21 cellular contexts compared by ENCODE assay signal in the genomic region with DNA sequence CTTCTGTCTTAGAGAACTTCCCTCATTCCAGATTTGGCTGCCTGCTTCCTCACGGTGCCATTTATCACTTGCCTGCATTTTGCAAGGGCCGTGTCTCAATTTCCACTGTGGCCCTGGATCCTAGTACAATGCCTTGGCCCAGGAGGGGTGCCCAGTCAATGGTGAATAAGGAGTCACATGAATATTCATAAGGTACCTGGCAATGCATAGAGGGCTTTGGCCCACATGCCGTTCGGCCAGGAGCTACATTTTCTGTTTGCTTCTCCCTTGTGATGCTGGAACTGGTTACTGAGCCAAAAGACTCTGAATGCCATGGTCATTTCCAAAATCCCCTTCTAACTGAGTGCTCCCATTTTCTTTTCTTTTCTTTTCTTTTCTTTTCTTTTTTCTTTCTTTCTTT. TPM values are rescaled to one million over a fixed set of nuclear protein-coding genes. Genes with fewer than 3 reads are reported as not detected.
"Had no signal": no experiment of that assay in that cellular context is flagged by ENCODE, and none has a peak within 500 bp of the region (broad histone marks: within the 10 kb centered on the region; RNA-seq: fewer than 3 reads in every experiment).

No MANE protein-coding gene starts in this region.

- H3K27ac ChIP-seq: coronary artery, esophagus squamous epithelium, left ventricle myocardium inferior, SK-N-MC, tibial nerve, vagina had no signal

- H3K27me3 ChIP-seq: esophagus squamous epithelium, tibial nerve, vagina had no signal

- DNase-seq: activated CD4-positive, alpha-beta T cell treated with anti-CD3 and anti-CD28 coated beads for 1 hour; activated CD4-positive, alpha-beta T cell treated with anti-CD3 and anti-CD28 coated beads, Interleukin-2, amount 50 U/mL, for 48 hours; activated CD8-positive, alpha-beta memory T cell treated with anti-CD3 and anti-CD28 coated beads, Interleukin-2, amount 10 ng/mL, durations not matched to agents 7 days and 5 days; activated naive CD4-positive, alpha-beta T cell treated with anti-CD3 and anti-CD28 coated beads, Interleukin-2, amount 10 ng/mL, durations not matched to agents 7 days and 5 days; activated T-cell treated with anti-CD3 and anti-CD28 coated beads, Interleukin-2, amount 50 U/mL, for 24 hours; effector CD4-positive, alpha-beta T cell; esophagus squamous epithelium; glutamatergic neuron; left ventricle myocardium inferior; mesenchymal stem cell; stimulated activated CD4-positive, alpha-beta T cell treated with anti-CD3 and anti-CD28 coated beads, Interleukin-2, amount 100 ng/mL, for 24 hours; T1000 had no signal

- ATAC-seq: activated CD8-positive, alpha-beta memory T cell treated with anti-CD3 and anti-CD28 coated beads, Interleukin-2, amount 10 ng/mL, durations not matched to agents 7 days and 5 days had no signal

- H3K4me1 ChIP-seq: vagina had no signal

- H3K36me3 Mint-ChIP-seq: activated CD8-positive, alpha-beta memory T cell treated with anti-CD3 and anti-CD28 coated beads, Interleukin-2, amount 10 ng/mL, durations not matched to agents 7 days and 5 days; activated naive CD4-positive, alpha-beta T cell treated with anti-CD3 and anti-CD28 coated beads, Interleukin-2, amount 10 ng/mL, durations not matched to agents 7 days and 5 days had no signal

- H3K4me3 Mint-ChIP-seq: activated CD8-positive, alpha-beta memory T cell treated with anti-CD3 and anti-CD28 coated beads, Interleukin-2, amount 10 ng/mL, durations not matched to agents 7 days and 5 days; activated naive CD4-positive, alpha-beta T cell treated with anti-CD3 and anti-CD28 coated beads, Interleukin-2, amount 10 ng/mL, durations not matched to agents 7 days and 5 days; activated T-cell treated with anti-CD3 and anti-CD28 coated beads, Interleukin-2, amount 50 U/mL, for 24 hours had no signal

- H3K9me3 Mint-ChIP-seq: activated naive CD4-positive, alpha-beta T cell treated with anti-CD3 and anti-CD28 coated beads, Interleukin-2, amount 10 ng/mL, durations not matched to agents 7 days and 5 days; activated T-cell treated with anti-CD3 and anti-CD28 coated beads, Interleukin-2, amount 50 U/mL, for 24 hours had no signal

- H3K9me3 ChIP-seq: esophagus squamous epithelium, tibial nerve, vagina had no signal

- H3K36me3 ChIP-seq: esophagus squamous epithelium, left ventricle myocardium inferior, tibial nerve, vagina had no signal

- H3K27ac Mint-ChIP-seq: activated CD8-positive, alpha-beta memory T cell treated with anti-CD3 and anti-CD28 coated beads, Interleukin-2, amount 10 ng/mL, durations not matched to agents 7 days and 5 days; activated naive CD4-positive, alpha-beta T cell treated with anti-CD3 and anti-CD28 coated beads, Interleukin-2, amount 10 ng/mL, durations not matched to agents 7 days and 5 days; activated T-cell treated with anti-CD3 and anti-CD28 coated beads, Interleukin-2, amount 50 U/mL, for 24 hours; nephron had no signal

- H3K4me3 ChIP-seq: coronary artery, esophagus squamous epithelium, left ventricle myocardium inferior, SK-N-MC, tibial nerve, vagina had no signal

RNA-seq across cellular contexts. Expression of a gene that starts 4.8 kb away (rescaled TPM):
- total RNA-seq: activated CD8-positive, alpha-beta memory T cell treated with anti-CD3 and anti-CD28 coated beads, Interleukin-2, amount 10 ng/mL, durations not matched to agents 7 days and 5 days; cardiac septum; esophagus squamous epithelium; fibroblast of villous mesenchyme; left ventricle myocardium inferior; tibial nerve had no signal
- polyA plus RNA-seq: keratinocyte had no signal

RNA-seq across cellular contexts. Expression of a gene that starts 38.8 kb away (rescaled TPM):
- total RNA-seq: activated CD8-positive, alpha-beta memory T cell treated with anti-CD3 and anti-CD28 coated beads, Interleukin-2, amount 10 ng/mL, durations not matched to agents 7 days and 5 days; cardiac septum; fibroblast of villous mesenchyme; left ventricle myocardium inferior; omental fat pad; tibial nerve had no signal
- polyA plus RNA-seq: keratinocyte had no signal
